ENCODE assay signal across 8 cellular contexts in genomic region chr7:133854739-133855138, GRCh38.
DNase-seq lines count a peak whose midpoint lies in the region; ATAC-seq and TF ChIP-seq lines count a peak whose summit lies in the region.

No MANE protein-coding gene starts in this region.

- DNase-seq in activated CD4-positive, alpha-beta T cell treated with anti-CD3 and anti-CD28 coated beads, Interleukin-2, amount 10 ng/mL, durations not matched to agents 7 days and 5 days = peak; percentile 14
- no peak for DNase-seq in activated CD4-positive, alpha-beta T cell treated with anti-CD3 and anti-CD28 coated beads for 4 hours
- peak; percentile 77 for DNase-seq in NCI-H187 treated with DMSO at 0.1 percent for 48 hours (lab: John Stamatoyannopoulos, UW)
- DNase-seq in adrenal gland = no peak
- no peak for DNase-seq in right lobe of liver
- no peak for DNase-seq in omental fat pad (ENCODE audit: low spot score)

- H3K27ac ChIP-seq in adrenal gland = no peak overlapping the region
- H3K27ac ChIP-seq in right lobe of liver = no peak overlapping the region

- CTCF ChIA-PET in activated CD4-positive, alpha-beta T cell treated with anti-CD3 and anti-CD28 coated beads, Interleukin-2, amount 10 ng/mL, durations not matched to agents 7 days and 5 days (lab: Charles Lee) = interaction anchor here (0.6 to 1.3 kb wide), 2 partner anchors 12 to 18 kb away, joined by 3 to 6 read pairs; no protein-coding TSS in a partner anchor

- ATAC-seq in right lobe of liver (peak in 1 of 4 donors; percentile 42), HG02852 (IDR thresholded peaks at IDR 0.05; ENCODE audit: unreplicated experiment) (no peak), HG02571 (IDR thresholded peaks at IDR 0.05; ENCODE audit: unreplicated experiment) (no peak), omental fat pad (ENCODE audit: low FRiP score) (no peak)

- no peaks in the 10 kb centered on the region for H3K27me3 Mint-ChIP-seq in activated CD4-positive, alpha-beta T cell treated with anti-CD3 and anti-CD28 coated beads, Interleukin-2, amount 10 ng/mL, durations not matched to agents 7 days and 5 days

- POLR2A ChIA-PET in activated CD4-positive, alpha-beta T cell treated with anti-CD3 and anti-CD28 coated beads, Interleukin-2, amount 10 ng/mL, durations not matched to agents 7 days and 5 days (lab: Charles Lee) = interaction anchor here (0.6 to 0.7 kb wide), 2 partner anchors 56 to 438 kb away, joined by 4 read pairs; no protein-coding TSS in a partner anchor

- H3K9me3 ChIP-seq in adrenal gland (replicated peaks in 1 of 3) (no peaks in the 10 kb centered on the region), right lobe of liver (no peaks in the 10 kb centered on the region)

- no peak overlapping the region for H3K27ac Mint-ChIP-seq in activated CD4-positive, alpha-beta T cell treated with anti-CD3 and anti-CD28 coated beads, Interleukin-2, amount 10 ng/mL, durations not matched to agents 7 days and 5 days

- no peaks in the 10 kb centered on the region for H3K27me3 ChIP-seq in adrenal gland
- H3K27me3 ChIP-seq in right lobe of liver = no peaks in the 10 kb centered on the region

- no peaks in the 10 kb centered on the region for H3K9me3 Mint-ChIP-seq in activated CD4-positive, alpha-beta T cell treated with anti-CD3 and anti-CD28 coated beads, Interleukin-2, amount 10 ng/mL, durations not matched to agents 7 days and 5 days

- intact Hi-C loops in adrenal gland (cut with DNase I) (no loop called here), right lobe of liver (cut with DNase I) (no loop called here)

- H3K4me3 ChIP-seq in adrenal gland (no peak overlapping the region), right lobe of liver (no peak overlapping the region)

- H3K4me1 ChIP-seq in adrenal gland (replicated peaks in 1 of 2) = no peaks in the 10 kb centered on the region
- no peaks in the 10 kb centered on the region for H3K4me1 ChIP-seq in right lobe of liver

- TF ChIP-seq CTCF in adrenal gland (IDR thresholded peaks at IDR 0.05) = peak in 4 of 6 experiments; percentile 8 to 43 (median 26)
- TF ChIP-seq CTCF in right lobe of liver (IDR thresholded peaks at IDR 0.05) = peak in 3 of 4 donors; percentile 27 to 37 (median 36)
- TF ChIP-seq CTCF in omental fat pad (IDR thresholded peaks at IDR 0.05) = no peak

- TF ChIP-seq POLR2A in adrenal gland (IDR thresholded peaks at IDR 0.05) = no peak
- no peak for TF ChIP-seq POLR2A in right lobe of liver (IDR thresholded peaks at IDR 0.05)

- no peaks in the 10 kb centered on the region for H3K36me3 ChIP-seq in adrenal gland (replicated peaks in 1 of 2)
- H3K36me3 ChIP-seq in right lobe of liver = no peaks in the 10 kb centered on the region

- H3K36me3 Mint-ChIP-seq in activated CD4-positive, alpha-beta T cell treated with anti-CD3 and anti-CD28 coated beads, Interleukin-2, amount 10 ng/mL, durations not matched to agents 7 days and 5 days (ENCODE audit: low read depth) = peaks cover 2% of the 10 kb centered on the region

- no peak overlapping the region for H3K4me3 Mint-ChIP-seq in activated CD4-positive, alpha-beta T cell treated with anti-CD3 and anti-CD28 coated beads, Interleukin-2, amount 10 ng/mL, durations not matched to agents 7 days and 5 days

- H3K4me1 Mint-ChIP-seq in activated CD4-positive, alpha-beta T cell treated with anti-CD3 and anti-CD28 coated beads, Interleukin-2, amount 10 ng/mL, durations not matched to agents 7 days and 5 days = no peaks in the 10 kb centered on the region

Comparison
In these comparisons a context has a peak if more than half of its experiments do, and no peak if none do; other contexts are left out.
1. DNase-seq: peak in activated CD4-positive, alpha-beta T cell treated with anti-CD3 and anti-CD28 coated beads, Interleukin-2, amount 10 ng/mL, durations not matched to agents 7 days and 5 days (single experiment) and NCI-H187 treated with DMSO at 0.1 percent for 48 hours (single experiment); none in activated CD4-positive, alpha-beta T cell treated with anti-CD3 and anti-CD28 coated beads for 4 hours (0 of 2), adrenal gland (0 of 7), right lobe of liver (0 of 3) and omental fat pad (single experiment).
2. CTCF ChIP-seq: peak in adrenal gland (4 of 6) and right lobe of liver (3 of 4); none in omental fat pad (0 of 3).